In genomic region chr3:46750555-46751038, GRCh38 we compare ENCODE assay signal across 25 cellular contexts. TPM values are rescaled to one million over a fixed set of nuclear protein-coding genes. Genes with fewer than 3 reads are reported as not detected.
A peak's percentile ranks its signal among the peaks of the same experiment; 100 is the strongest.
DNase-seq lines count a peak whose midpoint lies in the region; ATAC-seq, FAIRE-seq and TF ChIP-seq lines count a peak whose summit lies in the region.
"Had no signal": no experiment of that assay in that cellular context is flagged by ENCODE, and none has a peak within 500 bp of the region (broad histone marks: within the 10 kb centered on the region; RNA-seq: fewer than 3 reads in every experiment).

No MANE protein-coding gene starts in this region.

- H3K27me3 ChIP-seq in GM23338 (ENCODE audit: insufficient read depth) (no peaks in the 10 kb centered on the region), K562 (ENCODE audit: control insufficient read depth in 2 of 2, insufficient read depth in 2 of 2, low read length in 2 of 2) (peaks cover 30 to 62% of the 10 kb centered on the region in 2 experiments), upper lobe of right lung (no peaks in the 10 kb centered on the region), dorsolateral prefrontal cortex (no peaks in the 10 kb centered on the region)
- H3K27me3 ChIP-seq: BE2C had no signal

- no peak for TF ChIP-seq RAD21 in K562 (CRISPR knock-in tag; conservative IDR thresholded peaks at IDR 0.05 in 1 of 2, IDR thresholded peaks at IDR 0.05 in 1 of 2)

- 10% methylated on average over 39 of the region's 41 CpGs for WGBS in K562 (ENCODE audit: insufficient coverage, low coverage, missing lambda C conversion rate)

- H3K9ac ChIP-seq in K562 (ENCODE audit: insufficient read depth in 1 of 2, low read depth in 2 of 2, low read length in 2 of 2), result peak overlapping the region in 1 of 2 experiments; percentile 66; a peak in 2 of 4 replicates
- H3K9ac ChIP-seq: GM23248 had no signal

- H3K36me3 Mint-ChIP-seq in GM23338 (ENCODE audit: low read depth), result no peaks in the 10 kb centered on the region
- H3K36me3 Mint-ChIP-seq: CD4-positive, CD25-positive, alpha-beta regulatory T cell; CD8-positive, alpha-beta memory T cell had no signal

- TF ChIP-seq EP300 in K562 (IDR thresholded peaks at IDR 0.05; ENCODE audit: low read length), result no peak

- in situ Hi-C loops in K562 (cut with MboI), result no loop called here

- H3K9me1 ChIP-seq in K562 (ENCODE audit: control insufficient read depth, insufficient read depth, low read length), result no peaks in the 10 kb centered on the region

- no peak overlapping the region for H3K4me3 Mint-ChIP-seq in GM23338
- H3K4me3 Mint-ChIP-seq: CD4-positive, CD25-positive, alpha-beta regulatory T cell; CD8-positive, alpha-beta memory T cell; HFFc6; IgD-negative memory B cell had no signal

- BruUV-seq in K562 (replicated peaks; lab: Mats Ljungman, UMichigan), result no TSS peak

- no peaks in the 10 kb centered on the region for H3K9me2 ChIP-seq in GM23338 (ENCODE audit: insufficient read depth)

- no peaks in the 10 kb centered on the region for H3F3A ChIP-seq in GM23338 (replicated peaks; ENCODE audit: low read depth)

- H3K4me1 Mint-ChIP-seq in GM23338, result peaks cover 8% of the 10 kb centered on the region
- H3K4me1 Mint-ChIP-seq: CD8-positive, alpha-beta memory T cell had no signal

- peak; percentile 48; the same call in 2 of the 3 replicates for ATAC-seq in GM23338
- peak; percentile 71 for ATAC-seq in K562
- peak; percentile 37 for ATAC-seq in upper lobe of right lung
- ATAC-seq: HCT116, HepG2 had no signal

- CTCF ChIA-PET in K562 (lab: Yijun Ruan, JAX; ENCODE audit: low intra/inter-chr PET ratio), result no interaction called here

- intact Hi-C loops in K562 (cut with micrococcal nuclease) (no loop called here), upper lobe of right lung (cut with DNase I) (no loop called here), dorsolateral prefrontal cortex (cut with DNase I) (no loop called here)

- DNase-seq in GM23338 (ENCODE audit: low spot score) (peak; percentile 14), K562 (ENCODE audit: extremely low read depth in 1 of 4, low spot score in 3 of 4) (peak; percentile 30 to 72 (median 58)), mesenteric fat pad (ENCODE audit: low spot score) (peak; percentile 62), upper lobe of right lung (no peak), dorsolateral prefrontal cortex (no peak), GM03348 (ENCODE audit: low spot score) (no peak)
- DNase-seq: BE2C; C1 segment of cervical spinal cord; CD4-positive, CD25-positive, alpha-beta regulatory T cell; CD8-positive, alpha-beta memory T cell; COR-L47; DMS 273 treated with DMSO at 0.1 percent for 48 hours; DMS53; DND-41; EL; GM23248; H7; HFFc6 had no signal

- H3K4me3 ChIP-seq in GM23338, result no peak overlapping the region
- no peak overlapping the region for H3K4me3 ChIP-seq in K562
- H3K4me3 ChIP-seq in upper lobe of right lung, result no peak overlapping the region
- no peak overlapping the region for H3K4me3 ChIP-seq in dorsolateral prefrontal cortex
- H3K4me3 ChIP-seq: GM23248 had no signal

- H3K27ac ChIP-seq in GM23338 (ENCODE audit: low read depth) (no peak overlapping the region), K562 (ENCODE audit: extremely low read depth, low read depth, low read length) (no peak overlapping the region), upper lobe of right lung (no peak overlapping the region), dorsolateral prefrontal cortex (no peak overlapping the region)
- H3K27ac ChIP-seq: GM23248 had no signal

- H3K9me3 ChIP-seq in K562 (replicated peaks; ENCODE audit: control insufficient read depth, insufficient read depth, low read depth, low read length), result no peaks in the 10 kb centered on the region
- H3K9me3 ChIP-seq in upper lobe of right lung, result no peaks in the 10 kb centered on the region
- H3K9me3 ChIP-seq: BE2C had no signal

- H3K79me2 ChIP-seq in GM23338 (replicated peaks; ENCODE audit: insufficient read depth) (no peaks in the 10 kb centered on the region), K562 (ENCODE audit: control insufficient read depth, insufficient read depth, low read length) (no peaks in the 10 kb centered on the region)

- FAIRE-seq in K562 (lab: Jason Lieb, UNC), result no peak
- FAIRE-seq: GM12891, GM19239, HepG2 had no signal

- TF ChIP-seq POLR2A in K562 (conservative IDR thresholded peaks at IDR 0.05), result no peak

- POLR2A ChIA-PET in K562 (lab: Yijun Ruan, JAX), result interaction anchor here (0.6 kb wide), 1 partner anchor 33 kb away, joined by 3 read pairs; the partner anchor contains the start of gene PRSS50

- TF ChIP-seq CTCF in GM23338 (conservative IDR thresholded peaks at IDR 0.05; ENCODE audit: low read depth in 2 of 2) (0 out of 4 replicates have a peak, but pooled peaks of 1 of the 2 experiments have one; percentile 2), K562 (IDR thresholded peaks at IDR 0.05 in 2 of 3, conservative IDR thresholded peaks at IDR 0.05 in 1 of 3; ENCODE audit: insufficient read depth in 2 of 3, low read depth in 1 of 3, low read length in 3 of 3) (peak; percentile 20 to 32 (median 21); a peak in 4 of 6 replicates), upper lobe of right lung (IDR thresholded peaks at IDR 0.05) (no peak), dorsolateral prefrontal cortex (IDR thresholded peaks at IDR 0.05 in 54 of 56, conservative IDR thresholded peaks at IDR 0.05 in 2 of 56; ENCODE audit: low read depth in 1 of 56, partially characterized antibody in 56 of 56) (no peak)

- H3K4me1 ChIP-seq in GM23338 (ENCODE audit: insufficient read depth) (no peaks in the 10 kb centered on the region; the same call in 1 of the 2 replicates), K562 (replicated peaks in 1 of 2; ENCODE audit: control insufficient read depth in 2 of 2, insufficient read depth in 2 of 2, low read length in 2 of 2) (peaks cover 3 to 11% of the 10 kb centered on the region in 2 experiments; a peak in 3 of 5 replicates), upper lobe of right lung (no peaks in the 10 kb centered on the region)
- H3K4me1 ChIP-seq: BE2C had no signal

- H4K20me1 ChIP-seq in GM23338 (replicated peaks; ENCODE audit: insufficient read depth), result no peaks in the 10 kb centered on the region
- H4K20me1 ChIP-seq in K562 (replicated peaks; ENCODE audit: control insufficient read depth, insufficient read depth, low read length), result no peaks in the 10 kb centered on the region

- H3K27me3 Mint-ChIP-seq in GM23338 (ENCODE audit: insufficient read depth, low read depth, poor library complexity), result peaks cover 5% of the 10 kb centered on the region
- H3K27me3 Mint-ChIP-seq: CD8-positive, alpha-beta memory T cell had no signal

- H2AFZ ChIP-seq in GM23338 (no peak overlapping the region), K562 (ENCODE audit: low read depth, low read length) (peak overlapping the region; percentile 76)
- H2AFZ ChIP-seq: GM23248 had no signal

- no peak overlapping the region for H3K27ac Mint-ChIP-seq in GM23338
- H3K27ac Mint-ChIP-seq: HFFc6 had no signal

- H3K36me3 ChIP-seq in GM23338 (ENCODE audit: insufficient read depth) (no peaks in the 10 kb centered on the region), K562 (ENCODE audit: control insufficient read depth, insufficient read depth, low read length) (no peaks in the 10 kb centered on the region), upper lobe of right lung (no peaks in the 10 kb centered on the region)
- H3K36me3 ChIP-seq: BE2C had no signal

- H3K4me2 ChIP-seq in GM23338 (no peak overlapping the region), K562 (ENCODE audit: insufficient read depth, low read length) (peak overlapping the region; percentile 48)

- no peaks in the 10 kb centered on the region for H3K9me3 Mint-ChIP-seq in GM23338
- H3K9me3 Mint-ChIP-seq: CD4-positive, CD25-positive, alpha-beta regulatory T cell; CD8-positive, alpha-beta memory T cell; HFFc6; IgD-negative memory B cell had no signal

RNA-seq across cellular contexts. Expression of gene PRSS50, which starts 32.9 kb away (rescaled TPM):
- 1.4 and 1.5 TPM in 2 replicates for total RNA-seq in GM23338 (2014; rRNA removed; shearing (Covaris generic))
- polyA plus RNA-seq in GM23338 (2016; fragmentation: Nextera tagmentation; extraction: Ambion mirVana) (0.50 and 0.60 TPM in 2 replicates), K562 (2011; rRNA removed) (not detected in 2 replicates), K562 (2014; fragmentation: Illumina TruSeq; extraction: Trizol) (not detected in 2 replicates), K562 (2014; fragmentation: Nextera tagmentation; extraction: Ambion mirVana) (under 1 TPM in 1 of 2 experiments, not detected in 1; 0.01 TPM), K562 (2014; rRNA removed) (not detected in 2 replicates)
- total RNA-seq in K562 (2011; cell fraction: chromatin; rRNA removed; ENCODE audit: low replicate concordance), result not detected in 2 replicates
- total RNA-seq in K562 (2011; cell fraction: nucleolus; rRNA removed), result 0.17 TPM in 1 of 2 replicates, not detected in the other
- total RNA-seq in K562 (2011; cell fraction: nucleoplasm; rRNA removed), result not detected in 2 replicates
- total RNA-seq in K562 (2014; rRNA removed) (not detected in 2 replicates), K562 (2014; rRNA removed; fragmentation: Illumina TruSeq; extraction: Trizol) (not detected in 2 replicates), K562 (2015; rRNA removed; fragmentation: Illumina TruSeq; extraction: Trizol) (not detected in 2 replicates), K562 (2021) (not detected in 2 replicates), mesenteric fat pad (not detected), upper lobe of right lung (0.20 TPM), dorsolateral prefrontal cortex (under 1 TPM in 44 of 120 experiments, not detected in 76; 0.11 to 0.64 (median 0.31) TPM)
- polyA plus RNA-seq in K562 (2011; cell fraction: cytosol; rRNA removed), result not detected in 2 replicates
- 0.07 TPM in 1 of 2 replicates, not detected in the other for polyA plus RNA-seq in K562 (2011; cell fraction: nucleus; rRNA removed)
- polyA plus RNA-seq in K562 (2012), result 0.03 TPM in 1 of 2 replicates, not detected in the other
- not detected in 2 replicates for polyA minus RNA-seq in K562 (2011; rRNA and poly(A)+ RNA removed)
- polyA minus RNA-seq in K562 (2011; cell fraction: cytosol; rRNA and poly(A)+ RNA removed), result not detected in 2 replicates
- not detected in 2 replicates for polyA minus RNA-seq in K562 (2011; cell fraction: nucleus; rRNA and poly(A)+ RNA removed)
- total RNA-seq: A172; CD4-positive, CD25-positive, alpha-beta regulatory T cell; CD8-positive, alpha-beta memory T cell; G401; GM23248; HepG2; HFFc6 had no signal
- polyA plus RNA-seq: CD4-positive, CD25-positive, alpha-beta regulatory T cell; GM23248; HepG2; IgD-negative memory B cell had no signal

RNA-seq across cellular contexts. Expression of gene TMIE, which starts 49.4 kb away (rescaled TPM):
- 0.16 and 1.2 TPM in 2 replicates for total RNA-seq in GM23338 (2014; rRNA removed; shearing (Covaris generic))
- polyA plus RNA-seq in GM23338 (2016; fragmentation: Nextera tagmentation; extraction: Ambion mirVana) (0.70 and 0.84 TPM in 2 replicates), K562 (2011; rRNA removed) (not detected in 2 replicates), K562 (2014; fragmentation: Illumina TruSeq; extraction: Trizol) (not detected in 2 replicates), K562 (2014; fragmentation: Nextera tagmentation; extraction: Ambion mirVana) (not detected), K562 (2014; rRNA removed) (not detected in 2 replicates)
- not detected in 2 replicates for total RNA-seq in K562 (2011; cell fraction: chromatin; rRNA removed; ENCODE audit: low replicate concordance)
- not detected in 2 replicates for total RNA-seq in K562 (2011; cell fraction: nucleolus; rRNA removed)
- total RNA-seq in K562 (2011; cell fraction: nucleoplasm; rRNA removed), result not detected in 2 replicates
- total RNA-seq in K562 (2014; rRNA removed) (not detected in 2 replicates), K562 (2014; rRNA removed; fragmentation: Illumina TruSeq; extraction: Trizol) (not detected in 2 replicates), K562 (2015; rRNA removed; fragmentation: Illumina TruSeq; extraction: Trizol) (not detected in 2 replicates), K562 (2021) (not detected in 2 replicates), mesenteric fat pad (0.19 TPM), upper lobe of right lung (1.7 TPM), dorsolateral prefrontal cortex (10 to 100 TPM in 17 of 120 experiments, 1 to 10 TPM in 103; 3.7 to 23.3 (median 7.6) TPM)
- not detected in 2 replicates for polyA plus RNA-seq in K562 (2011; cell fraction: cytosol; rRNA removed)
- not detected in 2 replicates for polyA plus RNA-seq in K562 (2011; cell fraction: nucleus; rRNA removed)
- 0.50 TPM in 1 of 2 replicates, not detected in the other for polyA plus RNA-seq in K562 (2012)
- not detected in 2 replicates for polyA minus RNA-seq in K562 (2011; rRNA and poly(A)+ RNA removed)
- not detected in 2 replicates for polyA minus RNA-seq in K562 (2011; cell fraction: cytosol; rRNA and poly(A)+ RNA removed)
- polyA minus RNA-seq in K562 (2011; cell fraction: nucleus; rRNA and poly(A)+ RNA removed), result not detected in 2 replicates
- total RNA-seq: A172, G401, HepG2, HFFc6 had no signal
- polyA plus RNA-seq: GM23248, HepG2, IgD-negative memory B cell had no signal

RNA-seq across cellular contexts. Expression of gene ALS2CL, which starts 57.1 kb away (rescaled TPM):
- 8.7 and 11.8 TPM in 2 replicates for total RNA-seq in GM23338 (2014; rRNA removed; shearing (Covaris generic))
- polyA plus RNA-seq in GM23338 (2016; fragmentation: Nextera tagmentation; extraction: Ambion mirVana), result 2.6 and 3.4 TPM in 2 replicates
- total RNA-seq in K562 (2011; cell fraction: chromatin; rRNA removed; ENCODE audit: low replicate concordance), result 1.1 and 1.4 TPM in 2 replicates
- total RNA-seq in K562 (2011; cell fraction: nucleolus; rRNA removed), result 0.66 and 0.83 TPM in 2 replicates
- 0.51 and 0.61 TPM in 2 replicates for total RNA-seq in K562 (2011; cell fraction: nucleoplasm; rRNA removed)
- total RNA-seq in K562 (2014; rRNA removed), result 0.05 TPM in 1 of 2 replicates, not detected in the other
- 0.04 TPM in 1 of 2 replicates, not detected in the other for total RNA-seq in K562 (2014; rRNA removed; fragmentation: Illumina TruSeq; extraction: Trizol)
- not detected in 2 replicates for total RNA-seq in K562 (2015; rRNA removed; fragmentation: Illumina TruSeq; extraction: Trizol)
- total RNA-seq in K562 (2021), result 0.13 TPM in 2 replicates
- 0.03 and 0.18 TPM in 2 replicates for polyA plus RNA-seq in K562 (2011; rRNA removed)
- polyA plus RNA-seq in K562 (2011; cell fraction: cytosol; rRNA removed), result 0.03 TPM in 1 of 2 replicates, not detected in the other
- 0.46 and 0.61 TPM in 2 replicates for polyA plus RNA-seq in K562 (2011; cell fraction: nucleus; rRNA removed)
- polyA plus RNA-seq in K562 (2012), result 0.05 and 1.0 TPM in 2 replicates
- polyA plus RNA-seq in K562 (2014; fragmentation: Illumina TruSeq; extraction: Trizol), result 0.07 TPM in 1 of 2 replicates, not detected in the other
- polyA plus RNA-seq in K562 (2014; fragmentation: Nextera tagmentation; extraction: Ambion mirVana), result not detected
- polyA plus RNA-seq in K562 (2014; rRNA removed), result 0.05 and 0.09 TPM in 2 replicates
- polyA minus RNA-seq in K562 (2011; rRNA and poly(A)+ RNA removed), result 0.06 TPM in 1 of 2 replicates, not detected in the other
- polyA minus RNA-seq in K562 (2011; cell fraction: cytosol; rRNA and poly(A)+ RNA removed), result 0.19 TPM in 1 of 2 replicates, not detected in the other
- polyA minus RNA-seq in K562 (2011; cell fraction: nucleus; rRNA and poly(A)+ RNA removed), result 0.22 and 0.54 TPM in 2 replicates
- total RNA-seq in mesenteric fat pad, result 8.4 TPM
- total RNA-seq in upper lobe of right lung, result 64.5 TPM
- 10 to 100 TPM in 113 of 120 experiments, 1 to 10 TPM in 7; 3.9 to 38.1 (median 15.9) TPM for total RNA-seq in dorsolateral prefrontal cortex
- total RNA-seq: HepG2 had no signal
- polyA plus RNA-seq: HepG2 had no signal

Comparison
In these comparisons a context has a peak if more than half of its experiments do, and no peak if none do; other contexts are left out.
1. DNase-seq: peak in GM23338 (single experiment), K562 (4 of 4) and mesenteric fat pad (single experiment); none in upper lobe of right lung (single experiment), dorsolateral prefrontal cortex (0 of 10) and GM03348 (single experiment).
2. CTCF ChIP-seq: peak in K562 (3 of 3); none in upper lobe of right lung (single experiment) and dorsolateral prefrontal cortex (0 of 56).
3. Peak in every context shown above with its lines, with median percentiles within 50 percentile points of each other: ATAC-seq.